Comparison of ENCODE assay signal across 16 cellular contexts in the genomic region with DNA sequence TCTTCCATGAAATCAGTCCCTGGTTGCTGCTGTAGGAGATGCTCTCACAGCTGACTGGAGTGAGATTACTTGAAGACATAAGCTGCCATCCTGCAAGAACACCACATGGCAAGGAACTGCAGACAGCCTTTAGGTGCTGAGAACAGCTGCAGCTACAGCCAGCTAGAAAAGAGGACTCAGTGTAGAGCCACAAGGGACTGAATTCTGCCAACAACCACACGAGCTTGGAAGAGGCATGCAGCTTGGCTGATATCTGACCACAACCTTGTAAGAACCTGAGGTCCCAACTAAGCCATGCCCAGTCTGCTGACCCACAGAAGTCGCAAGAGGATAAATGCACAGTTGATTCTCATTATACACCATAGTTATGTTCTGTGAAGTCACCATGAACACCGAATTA.
DNase-seq lines count a peak whose midpoint lies in the region; ATAC-seq and TF ChIP-seq lines count a peak whose summit lies in the region.
"Had no signal": no experiment of that assay in that cellular context is flagged by ENCODE, and none has a peak within 500 bp of the region (broad histone marks: within the 10 kb centered on the region; RNA-seq: fewer than 3 reads in every experiment).

No MANE protein-coding gene starts in this region.

- peak; percentile 30 to 44 for ATAC-seq in gastrocnemius medialis
- ATAC-seq in stimulated activated naive CD8-positive, alpha-beta T cell treated with anti-CD3 and anti-CD28 coated beads, Interleukin-15, amount 100 ng/mL, for 72 hours: no peak
- ATAC-seq in HG03521 (IDR thresholded peaks at IDR 0.05; ENCODE audit: unreplicated experiment): no peak
- ATAC-seq: left ventricle myocardium superior had no signal

- H3K36me3 ChIP-seq in PC-9 (ENCODE audit: low read depth) (no peaks in the 10 kb centered on the region), esophagus muscularis mucosa (no peaks in the 10 kb centered on the region), gastrocnemius medialis (no peaks in the 10 kb centered on the region)
- H3K36me3 ChIP-seq: right atrium auricular region had no signal

- in situ Hi-C loops in gastrocnemius medialis (cut with MboI; ENCODE audit: low sequenced_read_pairs in 4 of 4): no loop called here

- no peaks in the 10 kb centered on the region for H3K27me3 Mint-ChIP-seq in stimulated activated naive CD8-positive, alpha-beta T cell treated with anti-CD3 and anti-CD28 coated beads, Interleukin-15, amount 100 ng/mL, for 72 hours
- H3K27me3 Mint-ChIP-seq: stimulated activated naive CD8-positive, alpha-beta T cell treated with anti-CD3 and anti-CD28 coated beads, Interleukin-15, Interleukin-2, amounts not matched to agents 100 ng/mL and 50 ng/mL, for 24 hours had no signal

- no peak overlapping the region for H2AFZ ChIP-seq in PC-9

- H3K9me2 ChIP-seq in PC-9 (ENCODE audit: insufficient read depth): no peaks in the 10 kb centered on the region

- intact Hi-C loops in PC-9 (cut with micrococcal nuclease; ENCODE audit: unreplicated experiment) (loop anchor here (5.0 kb wide), 3 partner anchors 204 to 304 kb away; a partner anchor contains a TSS), esophagus muscularis mucosa (cut with DNase I) (no loop called here), gastrocnemius medialis (cut with DNase I; ENCODE audit: low total_unique reads) (no loop called here)

- no TSS peak for BruUV-seq in PC-9 (replicated peaks; lab: Mats Ljungman, UMichigan)

- DNase-seq in ELR (ENCODE audit: low read depth): peak; percentile 34
- no peak for DNase-seq in PC-9
- peak; percentile 78 for DNase-seq in esophagus muscularis mucosa (ENCODE audit: extremely low spot score)
- DNase-seq in gastrocnemius medialis: peak in 1 of 2 donors; percentile 36
- DNase-seq in stimulated activated naive CD8-positive, alpha-beta T cell treated with anti-CD3 and anti-CD28 coated beads, Interleukin-15, amount 100 ng/mL, for 72 hours: no peak
- no peak for DNase-seq in cerebellar cortex (ENCODE audit: low spot score)
- DNase-seq in OCI-M1 (lab: John Stamatoyannopoulos, UW): no peak
- DNase-seq: activated CD8-positive, alpha-beta memory T cell treated with anti-CD3 and anti-CD28 coated beads for 24 hours; activated gamma-delta T cell treated with Interleukin-2 at 50 U/mL for 16 hours; COR-L47; left ventricle myocardium superior had no signal

- WGBS in esophagus muscularis mucosa: 73% methylated on average over 3 of the region's 3 CpGs

- no peak overlapping the region for H3K4me3 Mint-ChIP-seq in stimulated activated naive CD8-positive, alpha-beta T cell treated with anti-CD3 and anti-CD28 coated beads, Interleukin-15, amount 100 ng/mL, for 72 hours
- H3K4me3 Mint-ChIP-seq: central memory CD8-positive, alpha-beta T cell; nephron; stimulated activated naive CD8-positive, alpha-beta T cell treated with anti-CD3 and anti-CD28 coated beads, Interleukin-15, Interleukin-2, amounts not matched to agents 100 ng/mL and 50 ng/mL, for 24 hours had no signal

- POLR2A ChIA-PET in PC-9 (lab: Charles Lee; ENCODE audit: unreplicated experiment): interaction anchor here (0.6 kb wide), 1 partner anchor 271 kb away, joined by 4 read pairs; no protein-coding TSS in a partner anchor

- no peaks in the 10 kb centered on the region for H3K79me2 ChIP-seq in PC-9 (ENCODE audit: low read depth)

- H4K20me1 ChIP-seq in PC-9 (ENCODE audit: insufficient read depth): no peaks in the 10 kb centered on the region

- H3K4me1 ChIP-seq in PC-9 (replicated peaks; ENCODE audit: insufficient read depth) (peaks cover 83% of the 10 kb centered on the region), esophagus muscularis mucosa (peaks cover 10 to 16% (median 15%) of the 10 kb centered on the region in 4 donors), gastrocnemius medialis (no peaks in the 10 kb centered on the region)
- H3K4me1 ChIP-seq: right atrium auricular region had no signal

- H3K4me1 Mint-ChIP-seq in stimulated activated naive CD8-positive, alpha-beta T cell treated with anti-CD3 and anti-CD28 coated beads, Interleukin-15, amount 100 ng/mL, for 72 hours: no peaks in the 10 kb centered on the region
- H3K4me1 Mint-ChIP-seq: central memory CD8-positive, alpha-beta T cell had no signal

- no peaks in the 10 kb centered on the region; the same call in 1 of the 2 replicates for H3K9me3 ChIP-seq in PC-9 (ENCODE audit: insufficient read depth, low read depth)
- no peaks in the 10 kb centered on the region for H3K9me3 ChIP-seq in esophagus muscularis mucosa
- no peaks in the 10 kb centered on the region for H3K9me3 ChIP-seq in gastrocnemius medialis
- H3K9me3 ChIP-seq: right atrium auricular region had no signal

- peaks cover 5 to 8% of the 10 kb centered on the region in 2 donors for H3K9me3 Mint-ChIP-seq in stimulated activated naive CD8-positive, alpha-beta T cell treated with anti-CD3 and anti-CD28 coated beads, Interleukin-15, amount 100 ng/mL, for 72 hours
- H3K9me3 Mint-ChIP-seq: stimulated activated naive CD8-positive, alpha-beta T cell treated with anti-CD3 and anti-CD28 coated beads, Interleukin-15, Interleukin-2, amounts not matched to agents 100 ng/mL and 50 ng/mL, for 24 hours had no signal

- no peak overlapping the region for H3K27ac Mint-ChIP-seq in stimulated activated naive CD8-positive, alpha-beta T cell treated with anti-CD3 and anti-CD28 coated beads, Interleukin-15, amount 100 ng/mL, for 72 hours
- H3K27ac Mint-ChIP-seq: stimulated activated naive CD8-positive, alpha-beta T cell treated with anti-CD3 and anti-CD28 coated beads, Interleukin-15, Interleukin-2, amounts not matched to agents 100 ng/mL and 50 ng/mL, for 24 hours had no signal

- TF ChIP-seq POLR2A in esophagus muscularis mucosa (IDR thresholded peaks at IDR 0.05; ENCODE audit: low read depth): no peak
- TF ChIP-seq POLR2A in gastrocnemius medialis (IDR thresholded peaks at IDR 0.05): no peak

- no peaks in the 10 kb centered on the region for H3K27me3 ChIP-seq in PC-9 (ENCODE audit: insufficient read depth, low read depth)
- no peaks in the 10 kb centered on the region for H3K27me3 ChIP-seq in esophagus muscularis mucosa
- no peaks in the 10 kb centered on the region for H3K27me3 ChIP-seq in gastrocnemius medialis
- H3K27me3 ChIP-seq: right atrium auricular region had no signal

- TF ChIP-seq EP300 in esophagus muscularis mucosa (IDR thresholded peaks at IDR 0.05): no peak

- H3F3A ChIP-seq in PC-9 (ENCODE audit: insufficient read depth, low read depth): peaks cover 39% of the 10 kb centered on the region

- H3K4me3 ChIP-seq in PC-9 (no peak overlapping the region), esophagus muscularis mucosa (no peak overlapping the region), gastrocnemius medialis (no peak overlapping the region)
- H3K4me3 ChIP-seq: right atrium auricular region had no signal

- H3K4me2 ChIP-seq in PC-9: peak overlapping the region; percentile 67

- TF ChIP-seq CTCF in PC-9 (conservative IDR thresholded peaks at IDR 0.05) (no peak), esophagus muscularis mucosa (IDR thresholded peaks at IDR 0.05) (no peak), gastrocnemius medialis (IDR thresholded peaks at IDR 0.05 in 4 of 5, conservative IDR thresholded peaks at IDR 0.05 in 1 of 5) (no peak)

- CTCF ChIA-PET in PC-9 (lab: Charles Lee): no interaction called here

- H3K27ac ChIP-seq in PC-9: peak overlapping the region; percentile 90
- H3K27ac ChIP-seq in esophagus muscularis mucosa (replicated peaks in 1 of 4): no peak overlapping the region
- H3K27ac ChIP-seq in gastrocnemius medialis: peak overlapping the region in 1 of 4 donors; percentile 46

Comparison
In these comparisons a context has a peak if more than half of its experiments do, and no peak if none do; other contexts are left out.
1. DNase-seq: peak in ELR (single experiment) and esophagus muscularis mucosa (single experiment); none in PC-9 (0 of 2), stimulated activated naive CD8-positive, alpha-beta T cell treated with anti-CD3 and anti-CD28 coated beads, Interleukin-15, amount 100 ng/mL, for 72 hours (0 of 2), cerebellar cortex (single experiment) and OCI-M1 (single experiment).
2. ATAC-seq: peak in gastrocnemius medialis (2 of 2); none in stimulated activated naive CD8-positive, alpha-beta T cell treated with anti-CD3 and anti-CD28 coated beads, Interleukin-15, amount 100 ng/mL, for 72 hours (single experiment) and HG03521 (single experiment).